ENCODE assay signal across 8 cellular contexts in the genomic region with DNA sequence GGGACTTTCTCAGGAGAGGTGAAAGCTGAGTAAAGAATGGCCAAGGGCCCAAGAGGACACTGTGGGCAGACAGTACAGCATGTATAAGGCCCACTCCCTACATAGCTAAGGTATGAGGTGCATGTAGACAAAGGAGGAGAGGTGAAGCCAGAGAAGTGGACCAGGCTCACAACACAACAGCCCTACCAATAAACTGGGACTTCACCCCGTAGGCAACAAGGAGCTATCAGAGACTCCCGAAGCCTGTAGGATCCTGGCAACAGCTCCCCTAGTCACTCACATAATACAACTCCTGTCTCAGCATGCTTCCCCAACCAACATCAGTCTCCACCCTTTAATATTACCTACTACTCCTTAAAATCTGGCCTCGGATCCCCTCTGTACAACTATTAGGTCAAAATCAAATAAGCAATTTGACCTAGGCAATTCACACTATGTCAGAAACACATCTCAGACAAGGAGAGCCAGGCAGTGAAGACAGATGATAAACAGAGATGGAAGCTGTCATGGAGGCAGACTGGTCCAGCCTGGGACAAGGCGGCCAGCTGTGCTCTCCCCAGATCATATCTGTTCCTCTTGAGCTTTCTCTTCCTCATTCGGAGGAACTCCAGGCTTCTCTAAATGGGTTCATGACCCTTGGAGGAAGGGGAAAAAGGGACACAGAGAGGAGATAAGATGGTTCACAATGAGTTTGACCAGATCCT. TPM values are rescaled to one million over a fixed set of nuclear protein-coding genes. Genes with fewer than 3 reads are reported as not detected.
DNase-seq lines count a peak whose midpoint lies in the region; ATAC-seq and TF ChIP-seq lines count a peak whose summit lies in the region.

No MANE protein-coding gene starts in this region.

- peak overlapping the region; percentile 71 for H3K9ac ChIP-seq in neural cell (ENCODE audit: low read length)

- no peak for TF ChIP-seq EP300 in neural cell (conservative IDR thresholded peaks at IDR 0.05; ENCODE audit: poor library complexity, severe bottlenecking)

- no peaks in the 10 kb centered on the region for H3F3A ChIP-seq in neural cell (ENCODE audit: insufficient read depth, low read length, poor library complexity, severe bottlenecking)

- H3K79me2 ChIP-seq in neural cell (replicated peaks; ENCODE audit: insufficient read depth, low read length) = peaks cover 5% of the 10 kb centered on the region

- peaks cover 31% of the 10 kb centered on the region for H3K4me1 ChIP-seq in Caco-2

- no peaks in the 10 kb centered on the region for H4K20me1 ChIP-seq in neural cell (ENCODE audit: insufficient read depth)

- peaks cover 28% of the 10 kb centered on the region for H3K36me3 Mint-ChIP-seq in Caco-2 (ENCODE audit: insufficient read depth, unreplicated experiment)

- H3K4me3 ChIP-seq in Caco-2 (ENCODE audit: low read depth, low read length) (peak overlapping the region; percentile 91), NB4 (ENCODE audit: low read depth, low read length) (peak overlapping the region; percentile 80), choroid plexus epithelial cell (ENCODE audit: low read depth, low read length) (peak overlapping the region; percentile 79), neural cell (ENCODE audit: low read length) (peak overlapping the region; percentile 90)

- TF ChIP-seq CTCF in Caco-2 (IDR thresholded peaks at IDR 0.05; ENCODE audit: insufficient read depth in 1 of 2, low read depth in 1 of 2, low read length in 1 of 2, severe bottlenecking in 1 of 2, unreplicated experiment in 1 of 2) (no peak), NB4 (IDR thresholded peaks at IDR 0.05; ENCODE audit: low read depth, low read length) (no peak), choroid plexus epithelial cell (conservative IDR thresholded peaks at IDR 0.05; ENCODE audit: low read depth, low read length) (no peak), neural cell (IDR thresholded peaks at IDR 0.05; ENCODE audit: poor library complexity, severe bottlenecking) (no peak)

- H3K36me3 ChIP-seq in Caco-2 (ENCODE audit: control insufficient read depth, insufficient read depth, low read length) = peaks cover 2% of the 10 kb centered on the region
- no peaks in the 10 kb centered on the region for H3K36me3 ChIP-seq in neural cell (ENCODE audit: insufficient read depth, low read length)

- BruUV-seq in Caco-2 (replicated peaks; lab: Mats Ljungman, UMichigan) = TSS peak; percentile 27

- no peak overlapping the region for H3K27ac ChIP-seq in neural cell (ENCODE audit: low read length)

- TF ChIP-seq RAD21 in neural cell (conservative IDR thresholded peaks at IDR 0.05) = no peak

- H3K4me3 Mint-ChIP-seq in Caco-2 (ENCODE audit: unreplicated experiment) = peak overlapping the region; percentile 88

- no peak for DNase-seq in Caco-2
- peak; percentile 52 for DNase-seq in NB4 (ENCODE audit: low read depth)
- no peak for DNase-seq in choroid plexus epithelial cell (ENCODE audit: low read depth)
- DNase-seq in NCI-H1694 (lab: John Stamatoyannopoulos, UW) = no peak
- no peak for DNase-seq in OCI-M2 (lab: John Stamatoyannopoulos, UW; ENCODE audit: unreplicated experiment)
- no peak for DNase-seq in cerebellar cortex (ENCODE audit: low spot score)

- peaks cover 21% of the 10 kb centered on the region for H3K4me1 Mint-ChIP-seq in Caco-2 (ENCODE audit: low read depth, unreplicated experiment)

- ATAC-seq in GM19324 (IDR thresholded peaks at IDR 0.05; ENCODE audit: low FRiP score, unreplicated experiment) = no peak

- POLR2A ChIA-PET in Caco-2 (lab: Charles Lee) = no interaction called here

- CTCF ChIA-PET in Caco-2 (lab: Charles Lee) = interaction anchor here (0.6 to 2.7 kb wide), 7 partner anchors 8 to 587 kb away, joined by 3 to 19 read pairs (median 4); a partner anchor contains a TSS

- no peak for TF ChIP-seq POLR2A in NB4 (IDR thresholded peaks at IDR 0.05; ENCODE audit: extremely low read depth, insufficient read length)

- no peaks in the 10 kb centered on the region for H3K9me3 Mint-ChIP-seq in Caco-2 (ENCODE audit: unreplicated experiment)

- peak overlapping the region; percentile 79 for H3K4me2 ChIP-seq in neural cell (ENCODE audit: low read length)

- H3K27ac Mint-ChIP-seq in Caco-2 (ENCODE audit: unreplicated experiment) = no peak overlapping the region

- H3K9me3 ChIP-seq in Caco-2 (no peaks in the 10 kb centered on the region), neural cell (ENCODE audit: low read length) (no peaks in the 10 kb centered on the region)

- intact Hi-C loops in Caco-2 (cut with micrococcal nuclease; ENCODE audit: unreplicated experiment) = no loop called here

- H2AFZ ChIP-seq in neural cell (ENCODE audit: low read depth, low read length) = no peak overlapping the region

- H3K27me3 ChIP-seq in Caco-2 (replicated peaks; ENCODE audit: control insufficient read depth, insufficient read depth, low read length) (no peaks in the 10 kb centered on the region), neural cell (ENCODE audit: insufficient read depth, low read depth, low read length) (no peaks in the 10 kb centered on the region)

- H3K27me3 Mint-ChIP-seq in Caco-2 (ENCODE audit: insufficient read depth, unreplicated experiment) = no peaks in the 10 kb centered on the region

- H3K9me2 ChIP-seq in neural cell (ENCODE audit: insufficient read depth, low read length) = no peaks in the 10 kb centered on the region

TF ChIP-seq in neural cell, 6 proteins besides CTCF, POLR2A, EP300 and RAD21:
- TF ChIP-seq POLR2AphosphoS5 (IDR thresholded peaks at IDR 0.05) (no peak), TAF1 (IDR thresholded peaks at IDR 0.05; ENCODE audit: low read depth) (no peak), EZH2 (IDR thresholded peaks at IDR 0.05; ENCODE audit: borderline replicate concordance, insufficient read depth, low read length, poor library complexity, severe bottlenecking) (no peak), SMC3 (conservative IDR thresholded peaks at IDR 0.05; ENCODE audit: poor library complexity) (no peak), MXI1 (conservative IDR thresholded peaks at IDR 0.05; ENCODE audit: poor library complexity, severe bottlenecking) (no peak)
- TF ChIP-seq, protein P1, sequence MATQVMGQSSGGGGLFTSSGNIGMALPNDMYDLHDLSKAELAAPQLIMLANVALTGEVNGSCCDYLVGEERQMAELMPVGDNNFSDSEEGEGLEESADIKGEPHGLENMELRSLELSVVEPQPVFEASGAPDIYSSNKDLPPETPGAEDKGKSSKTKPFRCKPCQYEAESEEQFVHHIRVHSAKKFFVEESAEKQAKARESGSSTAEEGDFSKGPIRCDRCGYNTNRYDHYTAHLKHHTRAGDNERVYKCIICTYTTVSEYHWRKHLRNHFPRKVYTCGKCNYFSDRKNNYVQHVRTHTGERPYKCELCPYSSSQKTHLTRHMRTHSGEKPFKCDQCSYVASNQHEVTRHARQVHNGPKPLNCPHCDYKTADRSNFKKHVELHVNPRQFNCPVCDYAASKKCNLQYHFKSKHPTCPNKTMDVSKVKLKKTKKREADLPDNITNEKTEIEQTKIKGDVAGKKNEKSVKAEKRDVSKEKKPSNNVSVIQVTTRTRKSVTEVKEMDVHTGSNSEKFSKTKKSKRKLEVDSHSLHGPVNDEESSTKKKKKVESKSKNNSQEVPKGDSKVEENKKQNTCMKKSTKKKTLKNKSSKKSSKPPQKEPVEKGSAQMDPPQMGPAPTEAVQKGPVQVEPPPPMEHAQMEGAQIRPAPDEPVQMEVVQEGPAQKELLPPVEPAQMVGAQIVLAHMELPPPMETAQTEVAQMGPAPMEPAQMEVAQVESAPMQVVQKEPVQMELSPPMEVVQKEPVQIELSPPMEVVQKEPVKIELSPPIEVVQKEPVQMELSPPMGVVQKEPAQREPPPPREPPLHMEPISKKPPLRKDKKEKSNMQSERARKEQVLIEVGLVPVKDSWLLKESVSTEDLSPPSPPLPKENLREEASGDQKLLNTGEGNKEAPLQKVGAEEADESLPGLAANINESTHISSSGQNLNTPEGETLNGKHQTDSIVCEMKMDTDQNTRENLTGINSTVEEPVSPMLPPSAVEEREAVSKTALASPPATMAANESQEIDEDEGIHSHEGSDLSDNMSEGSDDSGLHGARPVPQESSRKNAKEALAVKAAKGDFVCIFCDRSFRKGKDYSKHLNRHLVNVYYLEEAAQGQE (IDR thresholded peaks at IDR 0.05; ENCODE audit: borderline replicate concordance) = no peak
TF ChIP-seq in neural cell: peak in this region for 0.

RNA-seq across cellular contexts. Expression of a gene that starts 1.4 kb away (rescaled TPM):
- total RNA-seq in Caco-2 (2022) = 12.2 and 14.2 TPM in 2 replicates
- 25.4 and 29.7 TPM in 2 replicates for polyA plus RNA-seq in neural cell
- 30.2 and 31.9 TPM in 2 replicates for polyA minus RNA-seq in neural cell
